1 cellular context compared by ENCODE assay signal in the genomic region with DNA sequence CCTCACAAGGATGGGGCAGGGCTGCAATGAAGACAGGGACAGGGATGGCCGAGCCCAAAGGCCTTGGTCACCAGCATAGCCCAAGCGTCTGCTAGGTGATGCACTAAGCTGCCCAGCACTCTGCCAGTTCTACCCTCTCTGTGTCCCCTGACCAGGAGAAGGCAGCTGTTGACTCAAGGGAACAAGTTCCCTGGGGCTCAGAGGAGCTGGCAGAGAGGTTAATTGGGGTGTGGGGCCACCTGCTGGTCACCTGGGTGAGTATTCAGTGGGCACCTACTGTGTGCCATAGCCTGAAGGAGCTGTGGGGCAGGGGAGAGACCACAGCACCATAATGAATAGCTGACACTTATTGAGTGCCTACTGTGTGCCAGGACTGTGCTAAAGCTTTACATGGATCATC.
TF ChIP-seq lines count a peak whose summit lies in the region.

No MANE protein-coding gene starts in this region.

TF ChIP-seq in HepG2, 621 proteins besides CTCF, POLR2A, EP300 and RAD21:
- TF ChIP-seq, protein P1, sequence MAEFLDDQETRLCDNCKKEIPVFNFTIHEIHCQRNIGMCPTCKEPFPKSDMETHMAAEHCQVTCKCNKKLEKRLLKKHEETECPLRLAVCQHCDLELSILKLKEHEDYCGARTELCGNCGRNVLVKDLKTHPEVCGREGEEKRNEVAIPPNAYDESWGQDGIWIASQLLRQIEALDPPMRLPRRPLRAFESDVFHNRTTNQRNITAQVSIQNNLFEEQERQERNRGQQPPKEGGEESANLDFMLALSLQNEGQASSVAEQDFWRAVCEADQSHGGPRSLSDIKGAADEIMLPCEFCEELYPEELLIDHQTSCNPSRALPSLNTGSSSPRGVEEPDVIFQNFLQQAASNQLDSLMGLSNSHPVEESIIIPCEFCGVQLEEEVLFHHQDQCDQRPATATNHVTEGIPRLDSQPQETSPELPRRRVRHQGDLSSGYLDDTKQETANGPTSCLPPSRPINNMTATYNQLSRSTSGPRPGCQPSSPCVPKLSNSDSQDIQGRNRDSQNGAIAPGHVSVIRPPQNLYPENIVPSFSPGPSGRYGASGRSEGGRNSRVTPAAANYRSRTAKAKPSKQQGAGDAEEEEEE (CRISPR knock-in tag; IDR thresholded peaks at IDR 0.05; ENCODE audit: borderline replicate concordance), result no peak
- 0 out of 2 replicates have a peak, but pooled peaks have one; percentile 16 for TF ChIP-seq SALL1 (CRISPR knock-in tag; IDR thresholded peaks at IDR 0.05)
- no peak for TF ChIP-seq NR2C2 (CRISPR knock-in tag; IDR thresholded peaks at IDR 0.05; ENCODE audit: borderline replicate concordance)
- TF ChIP-seq FIP1L1 (IDR thresholded peaks at IDR 0.05; ENCODE audit: borderline replicate concordance, insufficient read depth, low read depth, low read length), result no peak
- TF ChIP-seq XRCC5 (optimal IDR thresholded peaks at IDR 0.05; ENCODE audit: low read length), result peak; percentile 62
- peak; percentile 17; the same call in 1 of the 2 replicates for TF ChIP-seq FOSL2 (CRISPR knock-in tag; IDR thresholded peaks at IDR 0.05)
- 0 out of 2 replicates have a peak, but pooled peaks have one; percentile 40 for TF ChIP-seq ZNF572 (CRISPR knock-in tag; IDR thresholded peaks at IDR 0.05)
- no peak for TF ChIP-seq FOXA1 (IDR thresholded peaks at IDR 0.05)
- TF ChIP-seq FOXA1 (CRISPR knock-in tag; IDR thresholded peaks at IDR 0.05), result peak; percentile 73
- no peak for TF ChIP-seq TP53 (CRISPR knock-in tag; conservative IDR thresholded peaks at IDR 0.05)
- no peak for TF ChIP-seq ZNF703 (CRISPR knock-in tag; IDR thresholded peaks at IDR 0.05; ENCODE audit: borderline replicate concordance)
- no peak for TF ChIP-seq STAT5B (CRISPR knock-in tag; IDR thresholded peaks at IDR 0.05)
- no peak for TF ChIP-seq EED (CRISPR knock-in tag; IDR thresholded peaks at IDR 0.05)
- peak; percentile 28; the same call in 1 of the 2 replicates for TF ChIP-seq FOXA3 (CRISPR knock-in tag; IDR thresholded peaks at IDR 0.05)
- TF ChIP-seq ZNF788 (CRISPR knock-in tag; IDR thresholded peaks at IDR 0.05; ENCODE audit: borderline replicate concordance), result no peak
- peak; percentile 85 for TF ChIP-seq STAG1 (CRISPR knock-in tag; IDR thresholded peaks at IDR 0.05)
- TF ChIP-seq KDM2A (CRISPR knock-in tag; IDR thresholded peaks at IDR 0.05; ENCODE audit: borderline replicate concordance, low read depth), result peak; percentile 36; the same call in 1 of the 2 replicates
- no peak for TF ChIP-seq ATAD3A (CRISPR knock-in tag; IDR thresholded peaks at IDR 0.05)
- TF ChIP-seq AGO2 (optimal IDR thresholded peaks at IDR 0.05; ENCODE audit: low read depth, low read length), result no peak
- TF ChIP-seq CENPT (CRISPR knock-in tag; IDR thresholded peaks at IDR 0.05; ENCODE audit: low read depth), result no peak
- no peak for TF ChIP-seq ZNF329 (CRISPR knock-in tag; IDR thresholded peaks at IDR 0.05; ENCODE audit: low read depth)
- TF ChIP-seq SMC3 (IDR thresholded peaks at IDR 0.05; ENCODE audit: low read length), result peak; percentile 69
- peak; percentile 91 for TF ChIP-seq ZKSCAN8 (CRISPR knock-in tag; IDR thresholded peaks at IDR 0.05; ENCODE audit: borderline replicate concordance)
- TF ChIP-seq, protein P2, sequence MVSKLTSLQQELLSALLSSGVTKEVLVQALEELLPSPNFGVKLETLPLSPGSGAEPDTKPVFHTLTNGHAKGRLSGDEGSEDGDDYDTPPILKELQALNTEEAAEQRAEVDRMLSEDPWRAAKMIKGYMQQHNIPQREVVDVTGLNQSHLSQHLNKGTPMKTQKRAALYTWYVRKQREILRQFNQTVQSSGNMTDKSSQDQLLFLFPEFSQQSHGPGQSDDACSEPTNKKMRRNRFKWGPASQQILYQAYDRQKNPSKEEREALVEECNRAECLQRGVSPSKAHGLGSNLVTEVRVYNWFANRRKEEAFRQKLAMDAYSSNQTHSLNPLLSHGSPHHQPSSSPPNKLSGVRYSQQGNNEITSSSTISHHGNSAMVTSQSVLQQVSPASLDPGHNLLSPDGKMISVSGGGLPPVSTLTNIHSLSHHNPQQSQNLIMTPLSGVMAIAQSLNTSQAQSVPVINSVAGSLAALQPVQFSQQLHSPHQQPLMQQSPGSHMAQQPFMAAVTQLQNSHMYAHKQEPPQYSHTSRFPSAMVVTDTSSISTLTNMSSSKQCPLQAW (CRISPR knock-in tag; IDR thresholded peaks at IDR 0.05), result peak; percentile 48; the same call in 1 of the 2 replicates
- TF ChIP-seq ZNF768 (CRISPR knock-in tag; IDR thresholded peaks at IDR 0.05), result peak; percentile 79
- TF ChIP-seq, protein P3, sequence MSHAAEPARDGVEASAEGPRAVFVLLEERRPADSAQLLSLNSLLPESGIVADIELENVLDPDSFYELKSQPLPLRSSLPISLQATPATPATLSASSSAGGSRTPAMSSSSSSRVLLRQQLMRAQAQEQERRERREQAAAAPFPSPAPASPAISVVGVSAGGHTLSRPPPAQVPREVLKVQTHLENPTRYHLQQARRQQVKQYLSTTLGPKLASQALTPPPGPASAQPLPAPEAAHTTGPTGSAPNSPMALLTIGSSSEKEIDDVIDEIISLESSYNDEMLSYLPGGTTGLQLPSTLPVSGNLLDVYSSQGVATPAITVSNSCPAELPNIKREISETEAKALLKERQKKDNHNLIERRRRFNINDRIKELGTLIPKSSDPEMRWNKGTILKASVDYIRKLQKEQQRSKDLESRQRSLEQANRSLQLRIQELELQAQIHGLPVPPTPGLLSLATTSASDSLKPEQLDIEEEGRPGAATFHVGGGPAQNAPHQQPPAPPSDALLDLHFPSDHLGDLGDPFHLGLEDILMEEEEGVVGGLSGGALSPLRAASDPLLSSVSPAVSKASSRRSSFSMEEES (CRISPR knock-in tag; IDR thresholded peaks at IDR 0.05), result no peak
- TF ChIP-seq PTBP1 (IDR thresholded peaks at IDR 0.05; ENCODE audit: low read depth, low read length, poor library complexity, severe bottlenecking), result no peak
- TF ChIP-seq NAIF1 (CRISPR knock-in tag; IDR thresholded peaks at IDR 0.05; ENCODE audit: borderline replicate concordance), result no peak
- TF ChIP-seq MIXL1 (CRISPR knock-in tag; IDR thresholded peaks at IDR 0.05), result peak; percentile 36; the same call in 1 of the 2 replicates
- TF ChIP-seq, protein P4, sequence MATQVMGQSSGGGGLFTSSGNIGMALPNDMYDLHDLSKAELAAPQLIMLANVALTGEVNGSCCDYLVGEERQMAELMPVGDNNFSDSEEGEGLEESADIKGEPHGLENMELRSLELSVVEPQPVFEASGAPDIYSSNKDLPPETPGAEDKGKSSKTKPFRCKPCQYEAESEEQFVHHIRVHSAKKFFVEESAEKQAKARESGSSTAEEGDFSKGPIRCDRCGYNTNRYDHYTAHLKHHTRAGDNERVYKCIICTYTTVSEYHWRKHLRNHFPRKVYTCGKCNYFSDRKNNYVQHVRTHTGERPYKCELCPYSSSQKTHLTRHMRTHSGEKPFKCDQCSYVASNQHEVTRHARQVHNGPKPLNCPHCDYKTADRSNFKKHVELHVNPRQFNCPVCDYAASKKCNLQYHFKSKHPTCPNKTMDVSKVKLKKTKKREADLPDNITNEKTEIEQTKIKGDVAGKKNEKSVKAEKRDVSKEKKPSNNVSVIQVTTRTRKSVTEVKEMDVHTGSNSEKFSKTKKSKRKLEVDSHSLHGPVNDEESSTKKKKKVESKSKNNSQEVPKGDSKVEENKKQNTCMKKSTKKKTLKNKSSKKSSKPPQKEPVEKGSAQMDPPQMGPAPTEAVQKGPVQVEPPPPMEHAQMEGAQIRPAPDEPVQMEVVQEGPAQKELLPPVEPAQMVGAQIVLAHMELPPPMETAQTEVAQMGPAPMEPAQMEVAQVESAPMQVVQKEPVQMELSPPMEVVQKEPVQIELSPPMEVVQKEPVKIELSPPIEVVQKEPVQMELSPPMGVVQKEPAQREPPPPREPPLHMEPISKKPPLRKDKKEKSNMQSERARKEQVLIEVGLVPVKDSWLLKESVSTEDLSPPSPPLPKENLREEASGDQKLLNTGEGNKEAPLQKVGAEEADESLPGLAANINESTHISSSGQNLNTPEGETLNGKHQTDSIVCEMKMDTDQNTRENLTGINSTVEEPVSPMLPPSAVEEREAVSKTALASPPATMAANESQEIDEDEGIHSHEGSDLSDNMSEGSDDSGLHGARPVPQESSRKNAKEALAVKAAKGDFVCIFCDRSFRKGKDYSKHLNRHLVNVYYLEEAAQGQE (IDR thresholded peaks at IDR 0.05; ENCODE audit: borderline replicate concordance in 1 of 2, low read depth in 1 of 2, low read length in 2 of 2), result no peak
- peak; percentile 99 for TF ChIP-seq ZKSCAN1 (IDR thresholded peaks at IDR 0.05; ENCODE audit: low read length)
- no peak for TF ChIP-seq GATAD1 (CRISPR knock-in tag; IDR thresholded peaks at IDR 0.05)
- TF ChIP-seq, protein P5, sequence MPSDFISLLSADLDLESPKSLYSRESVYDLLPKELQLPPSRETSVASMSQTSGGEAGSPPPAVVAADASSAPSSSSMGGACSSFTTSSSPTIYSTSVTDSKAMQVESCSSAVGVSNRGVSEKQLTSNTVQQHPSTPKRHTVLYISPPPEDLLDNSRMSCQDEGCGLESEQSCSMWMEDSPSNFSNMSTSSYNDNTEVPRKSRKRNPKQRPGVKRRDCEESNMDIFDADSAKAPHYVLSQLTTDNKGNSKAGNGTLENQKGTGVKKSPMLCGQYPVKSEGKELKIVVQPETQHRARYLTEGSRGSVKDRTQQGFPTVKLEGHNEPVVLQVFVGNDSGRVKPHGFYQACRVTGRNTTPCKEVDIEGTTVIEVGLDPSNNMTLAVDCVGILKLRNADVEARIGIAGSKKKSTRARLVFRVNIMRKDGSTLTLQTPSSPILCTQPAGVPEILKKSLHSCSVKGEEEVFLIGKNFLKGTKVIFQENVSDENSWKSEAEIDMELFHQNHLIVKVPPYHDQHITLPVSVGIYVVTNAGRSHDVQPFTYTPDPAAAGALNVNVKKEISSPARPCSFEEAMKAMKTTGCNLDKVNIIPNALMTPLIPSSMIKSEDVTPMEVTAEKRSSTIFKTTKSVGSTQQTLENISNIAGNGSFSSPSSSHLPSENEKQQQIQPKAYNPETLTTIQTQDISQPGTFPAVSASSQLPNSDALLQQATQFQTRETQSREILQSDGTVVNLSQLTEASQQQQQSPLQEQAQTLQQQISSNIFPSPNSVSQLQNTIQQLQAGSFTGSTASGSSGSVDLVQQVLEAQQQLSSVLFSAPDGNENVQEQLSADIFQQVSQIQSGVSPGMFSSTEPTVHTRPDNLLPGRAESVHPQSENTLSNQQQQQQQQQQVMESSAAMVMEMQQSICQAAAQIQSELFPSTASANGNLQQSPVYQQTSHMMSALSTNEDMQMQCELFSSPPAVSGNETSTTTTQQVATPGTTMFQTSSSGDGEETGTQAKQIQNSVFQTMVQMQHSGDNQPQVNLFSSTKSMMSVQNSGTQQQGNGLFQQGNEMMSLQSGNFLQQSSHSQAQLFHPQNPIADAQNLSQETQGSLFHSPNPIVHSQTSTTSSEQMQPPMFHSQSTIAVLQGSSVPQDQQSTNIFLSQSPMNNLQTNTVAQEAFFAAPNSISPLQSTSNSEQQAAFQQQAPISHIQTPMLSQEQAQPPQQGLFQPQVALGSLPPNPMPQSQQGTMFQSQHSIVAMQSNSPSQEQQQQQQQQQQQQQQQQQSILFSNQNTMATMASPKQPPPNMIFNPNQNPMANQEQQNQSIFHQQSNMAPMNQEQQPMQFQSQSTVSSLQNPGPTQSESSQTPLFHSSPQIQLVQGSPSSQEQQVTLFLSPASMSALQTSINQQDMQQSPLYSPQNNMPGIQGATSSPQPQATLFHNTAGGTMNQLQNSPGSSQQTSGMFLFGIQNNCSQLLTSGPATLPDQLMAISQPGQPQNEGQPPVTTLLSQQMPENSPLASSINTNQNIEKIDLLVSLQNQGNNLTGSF (CRISPR knock-in tag; IDR thresholded peaks at IDR 0.05), result no peak
- TF ChIP-seq ZNF713 (CRISPR knock-in tag; IDR thresholded peaks at IDR 0.05), result no peak
- TF ChIP-seq PLRG1 (conservative IDR thresholded peaks at IDR 0.05), result no peak
